1 cellular context compared by ENCODE assay signal in the genomic region with DNA sequence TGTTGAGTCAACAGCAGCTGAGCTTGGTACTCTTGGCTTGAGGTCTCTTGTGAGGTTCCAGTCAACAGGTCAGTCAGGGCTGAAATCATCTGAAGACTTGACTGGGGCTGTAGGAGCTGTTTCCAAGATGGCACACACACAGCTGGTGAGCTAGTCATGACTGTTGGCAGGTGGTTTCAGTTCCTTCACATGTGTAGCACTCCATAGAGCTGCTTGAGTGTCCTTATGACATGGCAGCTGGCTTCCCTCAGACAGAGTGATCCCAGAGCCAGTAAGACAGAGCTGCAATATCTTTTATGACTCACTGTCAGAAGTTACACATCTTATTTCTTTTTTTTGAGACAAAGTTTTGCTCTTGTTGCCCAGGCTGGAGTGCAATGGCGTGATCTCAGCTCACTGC.
TF ChIP-seq lines count a peak whose summit lies in the region.

No MANE protein-coding gene starts in this region.

TF ChIP-seq in H1, 55 proteins besides CTCF, POLR2A, EP300 and RAD21 (continued from another document):
- TF ChIP-seq NRF1 (IDR thresholded peaks at IDR 0.05; ENCODE audit: low read depth, low read length) (no peak), PHF8 (conservative IDR thresholded peaks at IDR 0.05; ENCODE audit: low read depth, low read length) (no peak), NANOG (IDR thresholded peaks at IDR 0.05; ENCODE audit: insufficient read depth, low read depth, low read length, poor library complexity, severe bottlenecking) (no peak), FOSL1 (IDR thresholded peaks at IDR 0.05; ENCODE audit: insufficient read depth, low read depth, low read length) (no peak), BACH1 (IDR thresholded peaks at IDR 0.05; ENCODE audit: low read length) (no peak)
